Comparison of ENCODE assay signal across 14 cellular contexts in genomic region chr7:105638942-105639495, GRCh38. TPM values are rescaled to one million over a fixed set of nuclear protein-coding genes. Genes with fewer than 3 reads are reported as not detected.
DNase-seq lines count a peak whose midpoint lies in the region; ATAC-seq and TF ChIP-seq lines count a peak whose summit lies in the region.
"Had no signal": no experiment of that assay in that cellular context is flagged by ENCODE, and none has a peak within 500 bp of the region (broad histone marks: within the 10 kb centered on the region; RNA-seq: fewer than 3 reads in every experiment).

No MANE protein-coding gene starts in this region.

- no peaks in the 10 kb centered on the region for H3K36me3 ChIP-seq in PC-9 (ENCODE audit: low read depth)
- H3K36me3 ChIP-seq in thyroid gland: peaks cover 6 to 8% of the 10 kb centered on the region in 2 donors

- H3K27me3 Mint-ChIP-seq in T-cell: no peaks in the 10 kb centered on the region

- POLR2A ChIA-PET in PC-9 (lab: Charles Lee; ENCODE audit: unreplicated experiment): no interaction called here
- POLR2A ChIA-PET in T-cell (lab: Charles Lee): no interaction called here

- no peak overlapping the region for H3K4me3 ChIP-seq in PC-9
- H3K4me3 ChIP-seq in thyroid gland (replicated peaks in 1 of 3): no peak overlapping the region

- H3K79me2 ChIP-seq in PC-9 (ENCODE audit: low read depth): no peaks in the 10 kb centered on the region

- H4K20me1 ChIP-seq in PC-9 (ENCODE audit: insufficient read depth): no peaks in the 10 kb centered on the region

- H3K9me2 ChIP-seq in PC-9 (ENCODE audit: insufficient read depth): no peaks in the 10 kb centered on the region; the same call in 1 of the 2 replicates

- no peak for ATAC-seq in T-cell (replicated peaks in 1 of 4)
- no peak for ATAC-seq in HG03196 (IDR thresholded peaks at IDR 0.05; ENCODE audit: unreplicated experiment)
- ATAC-seq in HG03045 (IDR thresholded peaks at IDR 0.05; ENCODE audit: unreplicated experiment): no peak

- no peak overlapping the region for H3K27ac Mint-ChIP-seq in T-cell

- no TSS peak for BruUV-seq in PC-9 (replicated peaks; lab: Mats Ljungman, UMichigan)

- no peaks in the 10 kb centered on the region for H3K4me1 Mint-ChIP-seq in T-cell

- H3K4me3 Mint-ChIP-seq in T-cell: no peak overlapping the region

- intact Hi-C loops in PC-9 (cut with micrococcal nuclease; ENCODE audit: unreplicated experiment): no loop called here
- intact Hi-C loops in thyroid gland (cut with DNase I): no loop called here

- no peak for TF ChIP-seq POLR2A in thyroid gland (IDR thresholded peaks at IDR 0.05)

- no peaks in the 10 kb centered on the region for H3F3A ChIP-seq in PC-9 (ENCODE audit: insufficient read depth, low read depth)

- no peak overlapping the region for H3K27ac ChIP-seq in PC-9
- H3K27ac ChIP-seq in thyroid gland: peak overlapping the region; percentile 50 to 71 (median 59)

- no peaks in the 10 kb centered on the region for H3K9me3 Mint-ChIP-seq in T-cell

- TF ChIP-seq CTCF in PC-9 (conservative IDR thresholded peaks at IDR 0.05) (no peak), thyroid gland (IDR thresholded peaks at IDR 0.05) (no peak)

- no peak overlapping the region for H3K4me2 ChIP-seq in PC-9

- H3K36me3 Mint-ChIP-seq in T-cell: peaks cover 65% of the 10 kb centered on the region

- no peak overlapping the region for H2AFZ ChIP-seq in PC-9

- peak; percentile 34 for DNase-seq in NCI-H2196 (lab: John Stamatoyannopoulos, UW; ENCODE audit: unreplicated experiment)
- DNase-seq in NCI-H2196 treated with DMSO at 0.1 percent for 48 hours (lab: John Stamatoyannopoulos, UW; ENCODE audit: unreplicated experiment): no peak
- DNase-seq in PC-9: peak; percentile 16 to 61
- peak; percentile 71 for DNase-seq in iPS-NIHi11 (ENCODE audit: low spot score)
- peak in 1 of 2 donors; percentile 33 for DNase-seq in thyroid gland
- no peak for DNase-seq in T-cell
- DNase-seq: activated CD4-positive, alpha-beta T cell treated with anti-CD3 and anti-CD28 coated beads for 48 hours; activated effector memory CD4-positive, alpha-beta T cell treated with Interleukin-2 at 50 U/mL for 16 hours; GF-D8; SHP77 treated with DMSO at 0.1 percent for 48 hours had no signal

- 47 to 54% methylated on average over 23 of the region's 23 CpGs for WGBS in thyroid gland, 2 donors

- no peaks in the 10 kb centered on the region for H3K27me3 ChIP-seq in PC-9 (ENCODE audit: insufficient read depth, low read depth)
- H3K27me3 ChIP-seq in thyroid gland: no peaks in the 10 kb centered on the region

- H3K4me1 ChIP-seq in PC-9 (replicated peaks; ENCODE audit: insufficient read depth) (no peaks in the 10 kb centered on the region), thyroid gland (peaks cover 16 to 23% of the 10 kb centered on the region in 2 donors)

- H3K9me3 ChIP-seq in PC-9 (ENCODE audit: insufficient read depth, low read depth): no peaks in the 10 kb centered on the region
- H3K9me3 ChIP-seq in thyroid gland: no peaks in the 10 kb centered on the region

- CTCF ChIA-PET in PC-9 (lab: Charles Lee): no interaction called here
- CTCF ChIA-PET in T-cell (lab: Charles Lee): no interaction called here

RNA-seq across cellular contexts. Expression of gene EFCAB10, which starts 57.7 kb away (rescaled TPM):
- total RNA-seq in PC-9 (2021): not detected in 2 replicates
- total RNA-seq in thyroid gland: not detected
- 1 to 10 TPM in 2 of 5 donors, under 1 TPM in 3; 0.58 to 2.3 (median 0.72) TPM for total RNA-seq in T-cell
- total RNA-seq: chondrocyte, sciatic nerve had no signal

Comparison
In these comparisons a context has a peak if more than half of its experiments do, and no peak if none do; other contexts are left out.
1. DNase-seq: peak in NCI-H2196 (single experiment), PC-9 (2 of 2) and iPS-NIHi11 (single experiment); none in NCI-H2196 treated with DMSO at 0.1 percent for 48 hours (single experiment) and T-cell (0 of 34).